22 cellular contexts compared by ENCODE assay signal in the genomic region with DNA sequence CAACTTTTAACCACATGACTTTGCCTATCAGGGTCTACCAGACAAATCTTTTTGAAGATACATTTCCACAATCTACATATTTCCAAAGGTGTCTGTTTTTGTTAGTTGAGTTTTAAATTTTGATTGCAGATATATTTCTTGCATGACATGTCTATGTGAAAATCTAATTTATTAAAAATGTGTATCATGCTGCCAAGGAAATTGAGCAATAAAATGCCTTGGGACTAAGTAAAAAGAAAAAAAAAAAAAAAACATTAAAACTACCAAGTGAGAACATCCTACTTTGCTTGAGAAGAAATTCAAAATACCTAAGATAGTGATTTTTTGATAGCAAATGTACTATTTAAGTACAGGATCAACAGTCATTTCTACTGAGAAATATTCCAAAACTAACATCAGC.
"Had no signal": no experiment of that assay in that cellular context is flagged by ENCODE, and none has a peak within 500 bp of the region (broad histone marks: within the 10 kb centered on the region; RNA-seq: fewer than 3 reads in every experiment).

No MANE protein-coding gene starts in this region.

- H3K4me3 ChIP-seq: lung, skin epidermis, stomach, testis, upper lobe of left lung had no signal

- DNase-seq: activated CD4-positive, CD25-positive, alpha-beta regulatory T cell treated with anti-CD3 and anti-CD28 coated beads, Interleukin-2, amount 50 U/mL, for 72 hours; activated CD8-positive, alpha-beta memory T cell treated with anti-CD3 and anti-CD28 coated beads for 24 hours; activated CD8-positive, alpha-beta memory T cell treated with anti-CD3 and anti-CD28 coated beads, Interleukin-2, amount 50 U/mL, for 48 hours; activated effector memory CD4-positive, alpha-beta T cell treated with Interleukin-2 at 50 U/mL for 16 hours; activated naive CD4-positive, alpha-beta T cell treated with anti-CD3 and anti-CD28 coated beads, Interleukin-2, amount 10 ng/mL, durations not matched to agents 7 days and 5 days; activated naive CD8-positive, alpha-beta T cell treated with anti-CD3 and anti-CD28 coated beads, Interleukin-2, amount 50 U/mL, for 24 hours; activated T-cell treated with anti-CD3 and anti-CD28 coated beads, Interleukin-2, amount 50 U/mL, for 48 hours; cerebellar nuclear complex; effector CD4-positive, alpha-beta T cell; foreskin keratinocyte; hypothalamus; posterior cingulate gyrus; stimulated activated CD4-positive, alpha-beta T cell treated with anti-CD3 and anti-CD28 coated beads, Interleukin-4, amount 100 ng/mL, for 1 hour; stomach; testis; upper lobe of left lung had no signal

- ATAC-seq: activated naive CD8-positive, alpha-beta T cell treated with anti-CD3 and anti-CD28 coated beads, Interleukin-2, amount 50 U/mL, for 24 hours; esophagus mucosa; foreskin keratinocyte; left lobe of liver; natural killer cell treated with Interleukin-12 subunit alpha and Interleukin-12 subunit beta and Interleukin-15 and Interleukin-18, amount 100 ng/mL, for 72 hours had no signal

- H3K27me3 ChIP-seq: foreskin keratinocyte, neutrophil, stomach, testis, upper lobe of left lung had no signal

- H3K27ac ChIP-seq: foreskin keratinocyte, neutrophil, stomach, testis had no signal

- H3K9me3 ChIP-seq: neutrophil, stomach, testis, upper lobe of left lung had no signal

- H3K4me1 ChIP-seq: foreskin keratinocyte, testis had no signal
